ENCODE assay signal across 31 cellular contexts in the genomic region with DNA sequence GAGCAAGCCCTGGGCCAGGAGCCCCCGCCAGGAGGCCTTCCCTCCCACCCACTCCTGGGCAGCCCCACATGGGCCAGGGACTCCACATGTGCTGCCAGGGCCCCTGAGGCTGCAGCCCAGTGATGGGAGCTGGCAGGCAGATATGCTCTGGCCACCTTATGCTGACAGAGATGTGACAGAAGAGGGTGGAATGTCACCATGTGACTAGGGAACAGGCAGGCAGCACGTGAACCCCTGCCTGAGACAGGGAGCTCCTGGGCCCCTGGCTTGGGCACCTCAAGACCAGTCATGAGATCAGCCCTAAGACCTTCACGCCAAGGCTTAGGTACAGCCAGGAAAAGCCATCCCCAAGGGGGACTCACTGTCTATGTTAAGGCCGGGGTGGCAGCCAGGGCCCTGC. TPM values are rescaled to one million over a fixed set of nuclear protein-coding genes. Genes with fewer than 3 reads are reported as not detected.
"Had no signal": no experiment of that assay in that cellular context is flagged by ENCODE, and none has a peak within 500 bp of the region (broad histone marks: within the 10 kb centered on the region; RNA-seq: fewer than 3 reads in every experiment).

No MANE protein-coding gene starts in this region.

- H3K27me3 ChIP-seq: ascending aorta, cardiac muscle cell had no signal

- H3K9me3 ChIP-seq: ascending aorta had no signal

- DNase-seq: activated CD4-positive, alpha-beta memory T cell treated with anti-CD3 and anti-CD28 coated beads, Interleukin-2, amount 10 ng/mL, durations not matched to agents 7 days and 5 days; activated CD4-positive, alpha-beta T cell treated with anti-CD3 and anti-CD28 coated beads for 1 hour; activated CD4-positive, alpha-beta T cell treated with anti-CD3 and anti-CD28 coated beads for 36 hours; activated CD4-positive, alpha-beta T cell treated with anti-CD3 and anti-CD28 coated beads for 48 hours; activated CD4-positive, alpha-beta T cell treated with anti-CD3 and anti-CD28 coated beads, Interleukin-2, amount 10 ng/mL, durations not matched to agents 7 days and 5 days; activated CD4-positive, alpha-beta T cell treated with anti-CD3 and anti-CD28 coated beads, Interleukin-2, amount 50 U/mL, for 48 hours; activated CD4-positive, CD25-positive, alpha-beta regulatory T cell; activated CD8-positive, alpha-beta memory T cell treated with anti-CD3 and anti-CD28 coated beads for 24 hours; activated CD8-positive, alpha-beta memory T cell treated with anti-CD3 and anti-CD28 coated beads, Interleukin-2, amount 10 ng/mL, durations not matched to agents 7 days and 5 days; activated CD8-positive, alpha-beta memory T cell treated with anti-CD3 and anti-CD28 coated beads, Interleukin-2, amount 50 U/mL, for 48 hours; activated CD8-positive, alpha-beta T cell treated with anti-CD3 and anti-CD28 coated beads, Interleukin-2, amount 10 ng/mL, durations not matched to agents 7 days and 5 days; activated effector memory CD4-positive, alpha-beta T cell treated with Interleukin-2 at 50 U/mL for 16 hours; activated gamma-delta T cell; activated naive CD4-positive, alpha-beta T cell treated with anti-CD3 and anti-CD28 coated beads, Interleukin-2, amount 10 ng/mL, durations not matched to agents 7 days and 5 days; activated naive CD4-positive, alpha-beta T cell treated with Interleukin-2 at 50 U/mL for 16 hours; activated naive CD8-positive, alpha-beta T cell treated with anti-CD3 and anti-CD28 coated beads, Interleukin-2, amount 10 ng/mL, durations not matched to agents 7 days and 5 days; activated naive CD8-positive, alpha-beta T cell treated with anti-CD3 and anti-CD28 coated beads, Interleukin-2, amount 50 U/mL, for 24 hours; activated T-cell treated with anti-CD3 and anti-CD28 coated beads, Interleukin-2, amount 50 U/mL, for 24 hours; activated T-cell treated with anti-CD3 and anti-CD28 coated beads, Interleukin-2, amount 50 U/mL, for 48 hours; amygdala; anterior cingulate cortex; central memory CD4-positive, alpha-beta T cell; SW 1271; T-helper 1 cell; T-helper 2 cell; T-helper 9 cell; WERI-Rb-1 had no signal

- H3K4me1 ChIP-seq: ascending aorta had no signal

- H3K4me3 ChIP-seq: ascending aorta, cardiac muscle cell had no signal

- ATAC-seq: activated CD4-positive, alpha-beta T cell treated with anti-CD3 and anti-CD28 coated beads for 36 hours; activated CD4-positive, CD25-positive, alpha-beta regulatory T cell treated with anti-CD3 and anti-CD28 coated beads, Interleukin-2, amount 50 U/mL, for 24 hours; activated CD8-positive, alpha-beta memory T cell treated with anti-CD3 and anti-CD28 coated beads, Interleukin-2, amount 10 ng/mL, durations not matched to agents 7 days and 5 days; activated CD8-positive, alpha-beta T cell treated with anti-CD3 and anti-CD28 coated beads, Interleukin-2, amount 10 ng/mL, durations not matched to agents 7 days and 5 days; activated naive CD8-positive, alpha-beta T cell treated with anti-CD3 and anti-CD28 coated beads, Interleukin-2, amount 50 U/mL, for 24 hours; WTC11 had no signal

- H3K27ac ChIP-seq: ascending aorta, cardiac muscle cell, WERI-Rb-1 had no signal

RNA-seq across cellular contexts. Expression of gene PRODH, which starts 9.1 kb away (rescaled TPM):
- total RNA-seq: activated CD4-positive, alpha-beta T cell treated with anti-CD3 and anti-CD28 coated beads for 36 hours; activated CD8-positive, alpha-beta T cell treated with anti-CD3 and anti-CD28 coated beads, Interleukin-2, amount 10 ng/mL, durations not matched to agents 7 days and 5 days had no signal

RNA-seq across cellular contexts. Expression of gene DGCR6, which starts 20.9 kb away (rescaled TPM):
- total RNA-seq: ascending aorta had no signal
